ENCODE assay signal across 27 cellular contexts in the genomic region with DNA sequence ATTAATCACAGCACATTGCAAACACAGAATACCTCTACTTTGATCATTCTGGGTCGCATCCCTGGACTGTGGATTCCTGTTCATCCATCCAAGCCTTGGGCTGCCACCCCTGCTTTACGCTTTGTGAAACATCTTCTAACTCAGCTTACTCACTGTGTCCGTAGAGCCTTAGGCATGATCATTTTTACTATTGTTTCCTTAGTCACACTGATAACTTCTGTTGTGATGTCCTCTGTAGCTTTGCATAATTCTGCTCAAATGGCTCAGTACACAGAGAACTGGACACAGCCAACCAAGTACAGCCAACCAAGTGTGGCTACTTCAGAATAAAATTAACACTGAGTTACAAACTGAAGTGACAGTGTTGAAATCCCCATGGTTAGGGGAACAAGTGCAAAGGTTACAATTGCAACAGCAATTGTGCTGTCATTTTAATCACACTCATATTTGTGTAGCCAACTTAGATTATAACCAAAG. TPM values are rescaled to one million over a fixed set of nuclear protein-coding genes. Genes with fewer than 3 reads are reported as not detected.
DNase-seq lines count a peak whose midpoint lies in the region; ATAC-seq, FAIRE-seq and TF ChIP-seq lines count a peak whose summit lies in the region.
"Had no signal": no experiment of that assay in that cellular context is flagged by ENCODE, and none has a peak within 500 bp of the region (broad histone marks: within the 10 kb centered on the region; RNA-seq: fewer than 3 reads in every experiment).

No MANE protein-coding gene starts in this region.

- TF ChIP-seq EP300 in H1 (IDR thresholded peaks at IDR 0.05; ENCODE audit: borderline replicate concordance in 1 of 2, low read depth in 2 of 2, low read length in 2 of 2): no peak

- H3K36me3 ChIP-seq in H1 (ENCODE audit: control insufficient read depth in 2 of 4, insufficient read depth in 4 of 4, low read length in 3 of 4): no peaks in the 10 kb centered on the region
- H3K36me3 ChIP-seq: esophagus muscularis mucosa, heart right ventricle, pancreas had no signal

- TF ChIP-seq CTCF in activated CD8-positive, alpha-beta T cell treated with anti-CD3 and anti-CD28 coated beads for 36 hours (IDR thresholded peaks at IDR 0.05): no peak
- TF ChIP-seq CTCF in H1 (IDR thresholded peaks at IDR 0.05; ENCODE audit: control extremely low read depth in 1 of 3, insufficient read depth in 1 of 3, low read depth in 1 of 3, low read length in 3 of 3): no peak

- no peaks in the 10 kb centered on the region for H3K79me1 ChIP-seq in H1 (ENCODE audit: low read depth, low read length)

- no peak overlapping the region for H3K4ac ChIP-seq in H1 (replicated peaks; ENCODE audit: insufficient read length, low read depth, low read length)

- no peak overlapping the region for H4K8ac ChIP-seq in H1 (ENCODE audit: extremely low read depth, insufficient read depth, low read length)

- H3K9me3 ChIP-seq in H1 (ENCODE audit: insufficient read depth in 2 of 2, low read depth in 1 of 2, low read length in 1 of 2): no peaks in the 10 kb centered on the region
- H3K9me3 ChIP-seq: esophagus muscularis mucosa, heart right ventricle, pancreas, testis had no signal

- H4K20me1 ChIP-seq in H1 (replicated peaks in 1 of 2; ENCODE audit: control insufficient read depth in 1 of 2, insufficient read depth in 2 of 2, low read length in 2 of 2): no peaks in the 10 kb centered on the region

- H3K36me3 Mint-ChIP-seq in activated CD8-positive, alpha-beta T cell treated with anti-CD3 and anti-CD28 coated beads, Interleukin-2, amount 10 ng/mL, durations not matched to agents 7 days and 5 days (ENCODE audit: low read depth): peaks cover 10% of the 10 kb centered on the region
- H3K36me3 Mint-ChIP-seq in activated CD8-positive, alpha-beta T cell treated with anti-CD3 and anti-CD28 coated beads for 36 hours (ENCODE audit: low read depth): no peaks in the 10 kb centered on the region
- peaks cover 4% of the 10 kb centered on the region for H3K36me3 Mint-ChIP-seq in activated T-helper 2 cell treated with anti-CD3 and anti-CD28 coated beads, Interferon-gamma antibody, Interleukin-2, Interleukin-4, amounts not matched to agents 10 μg/mL and 5 μg/mL and 100 μg/mL, durations not matched to agents 14 hours and 24 hours and 36 hours (ENCODE audit: low read depth)
- H3K36me3 Mint-ChIP-seq: T-cell had no signal

- no peak overlapping the region for H2BK20ac ChIP-seq in H1 (ENCODE audit: low read length)

- peaks cover 19% of the 10 kb centered on the region for H3K9me3 Mint-ChIP-seq in activated CD8-positive, alpha-beta T cell treated with anti-CD3 and anti-CD28 coated beads, Interleukin-2, amount 10 ng/mL, durations not matched to agents 7 days and 5 days (ENCODE audit: insufficient read depth)
- H3K9me3 Mint-ChIP-seq in activated CD8-positive, alpha-beta T cell treated with anti-CD3 and anti-CD28 coated beads for 36 hours: peaks cover 1% of the 10 kb centered on the region
- H3K9me3 Mint-ChIP-seq in activated T-helper 2 cell treated with anti-CD3 and anti-CD28 coated beads, Interferon-gamma antibody, Interleukin-2, Interleukin-4, amounts not matched to agents 10 μg/mL and 5 μg/mL and 100 μg/mL, durations not matched to agents 14 hours and 24 hours and 36 hours: peaks cover 19% of the 10 kb centered on the region
- H3K9me3 Mint-ChIP-seq: effector memory CD8-positive, alpha-beta T cell; stimulated activated naive CD8-positive, alpha-beta T cell treated with anti-CD3 and anti-CD28 coated beads, Interleukin-15, Interleukin-2, amounts not matched to agents 100 ng/mL and 50 ng/mL, for 24 hours had no signal

- no peak overlapping the region for H3K9ac ChIP-seq in H1 (replicated peaks in 1 of 4; ENCODE audit: extremely low read depth in 1 of 4, low read depth in 3 of 4, low read length in 3 of 4)

- no peak overlapping the region for H3K4me2 ChIP-seq in H1 (ENCODE audit: insufficient read depth in 1 of 2, low read depth in 2 of 2, low read length in 2 of 2)
- H3K4me2 ChIP-seq: smooth muscle cell had no signal

- no peak for ATAC-seq in activated CD8-positive, alpha-beta T cell treated with anti-CD3 and anti-CD28 coated beads, Interleukin-2, amount 10 ng/mL, durations not matched to agents 7 days and 5 days
- ATAC-seq in activated CD8-positive, alpha-beta T cell treated with anti-CD3 and anti-CD28 coated beads for 36 hours: no peak
- ATAC-seq in left lobe of liver: peak; percentile 92
- ATAC-seq: activated T-cell treated with anti-CD3 and anti-CD28 coated beads, Interleukin-2, amount 50 U/mL, for 72 hours; effector memory CD8-positive, alpha-beta T cell; heart right ventricle; K562; pancreas had no signal

- CTCF ChIA-PET in activated CD8-positive, alpha-beta T cell treated with anti-CD3 and anti-CD28 coated beads, Interleukin-2, amount 10 ng/mL, durations not matched to agents 7 days and 5 days (lab: Charles Lee): no interaction called here
- CTCF ChIA-PET in activated CD8-positive, alpha-beta T cell treated with anti-CD3 and anti-CD28 coated beads for 36 hours (lab: Charles Lee): interaction anchor here (1.3 kb wide), 1 partner anchor 102 kb away, joined by 3 read pairs; no protein-coding TSS in a partner anchor
- CTCF ChIA-PET in H1 (lab: Charles Lee; ENCODE audit: partially characterized antibody): interaction anchor here (1.0 to 3.1 kb wide), 3 partner anchors 26 to 89 kb away, joined by 3 to 15 read pairs (median 7); no protein-coding TSS in a partner anchor

- H3K23ac ChIP-seq in H1 (ENCODE audit: insufficient read length): peak overlapping the region; percentile 43

- no peaks in the 10 kb centered on the region for H3K79me2 ChIP-seq in H1 (ENCODE audit: control insufficient read depth in 1 of 2, insufficient read depth in 2 of 2, low read length in 2 of 2)

- no peak overlapping the region for H3K56ac ChIP-seq in H1 (replicated peaks; ENCODE audit: insufficient read length, low read depth, low read length)

- FAIRE-seq in H1 (lab: Jason Lieb, UNC): no peak
- FAIRE-seq: K562, pancreas had no signal

- H4K5ac ChIP-seq in H1 (ENCODE audit: insufficient read length, low read depth, low read length): no peak overlapping the region

- no peak overlapping the region for H3K27ac ChIP-seq in H1 (ENCODE audit: low read depth, low read length)
- H3K27ac ChIP-seq: esophagus muscularis mucosa, heart right ventricle, pancreas, testis had no signal

- TF ChIP-seq RAD21 in H1 (IDR thresholded peaks at IDR 0.05 in 1 of 2, conservative IDR thresholded peaks at IDR 0.05 in 1 of 2; ENCODE audit: low read depth in 2 of 2, low read length in 2 of 2): no peak

- peak; percentile 16 for DNase-seq in activated CD8-positive, alpha-beta T cell treated with anti-CD3 and anti-CD28 coated beads, Interleukin-2, amount 10 ng/mL, durations not matched to agents 7 days and 5 days
- DNase-seq in activated CD8-positive, alpha-beta T cell treated with anti-CD3 and anti-CD28 coated beads for 36 hours: no peak
- no peak for DNase-seq in H1 (ENCODE audit: low read depth in 1 of 2, low spot score in 2 of 2)
- DNase-seq in left lobe of liver (ENCODE audit: low spot score): peak; percentile 61
- DNase-seq in activated T-helper 2 cell treated with anti-CD3 and anti-CD28 coated beads, Interferon-gamma antibody, Interleukin-2, Interleukin-4, amounts not matched to agents 10 μg/mL and 5 μg/mL and 100 μg/mL, durations not matched to agents 14 hours and 24 hours and 36 hours (ENCODE audit: low spot score): no peak
- no peak for DNase-seq in NCI-H226
- DNase-seq in NCI-H187 (lab: John Stamatoyannopoulos, UW): no peak
- no peak for DNase-seq in stimulated activated CD4-positive, alpha-beta T cell treated with anti-CD3 and anti-CD28 coated beads, Interleukin-4, amount 100 ng/mL, for 1 hour
- DNase-seq: activated CD4-positive, CD25-positive, alpha-beta regulatory T cell; activated naive CD4-positive, alpha-beta T cell treated with anti-CD3 and anti-CD28 coated beads for 36 hours; activated T-cell treated with anti-CD3 and anti-CD28 coated beads, Interleukin-2, amount 50 U/mL, for 72 hours; Calu3; DMS79; effector memory CD8-positive, alpha-beta T cell; GF-D8; heart right ventricle; NCI-H2029 treated with DMSO at 0.1 percent for 48 hours; NCI-H774; pancreas; stimulated activated CD4-positive, alpha-beta T cell treated with anti-CD3 and anti-CD28 coated beads, Interleukin-1b, Interleukin-23, amount 100 ng/mL, for 48 hours; testis had no signal

- no peak overlapping the region for H2AFZ ChIP-seq in H1 (ENCODE audit: low read length)

- no peak overlapping the region for H3K27ac Mint-ChIP-seq in activated CD8-positive, alpha-beta T cell treated with anti-CD3 and anti-CD28 coated beads, Interleukin-2, amount 10 ng/mL, durations not matched to agents 7 days and 5 days
- no peak overlapping the region for H3K27ac Mint-ChIP-seq in activated CD8-positive, alpha-beta T cell treated with anti-CD3 and anti-CD28 coated beads for 36 hours
- H3K27ac Mint-ChIP-seq in activated T-helper 2 cell treated with anti-CD3 and anti-CD28 coated beads, Interferon-gamma antibody, Interleukin-2, Interleukin-4, amounts not matched to agents 10 μg/mL and 5 μg/mL and 100 μg/mL, durations not matched to agents 14 hours and 24 hours and 36 hours: no peak overlapping the region
- H3K27ac Mint-ChIP-seq: activated naive CD4-positive, alpha-beta T cell treated with anti-CD3 and anti-CD28 coated beads for 36 hours; activated T-cell treated with anti-CD3 and anti-CD28 coated beads, Interleukin-2, amount 50 U/mL, for 72 hours; effector memory CD8-positive, alpha-beta T cell; stimulated activated naive CD8-positive, alpha-beta T cell treated with anti-CD3 and anti-CD28 coated beads, Interleukin-15, Interleukin-2, amounts not matched to agents 100 ng/mL and 50 ng/mL, for 24 hours; T-cell had no signal

- no peak for TF ChIP-seq POLR2A in H1 (IDR thresholded peaks at IDR 0.05; ENCODE audit: control extremely low read depth in 1 of 2, low read depth in 2 of 2, low read length in 2 of 2)

- peaks cover 0 to 3% (median 0%) of the 10 kb centered on the region in 4 experiments; a peak in 1 of 7 replicates for H3K27me3 ChIP-seq in H1 (replicated peaks in 1 of 4; ENCODE audit: control insufficient read depth in 3 of 4, extremely low read depth in 1 of 4, insufficient read depth in 3 of 4, low read length in 3 of 4)
- H3K27me3 ChIP-seq: pancreas, testis had no signal

- H3K4me3 Mint-ChIP-seq in activated CD8-positive, alpha-beta T cell treated with anti-CD3 and anti-CD28 coated beads, Interleukin-2, amount 10 ng/mL, durations not matched to agents 7 days and 5 days: no peak overlapping the region
- no peak overlapping the region for H3K4me3 Mint-ChIP-seq in activated CD8-positive, alpha-beta T cell treated with anti-CD3 and anti-CD28 coated beads for 36 hours
- no peak overlapping the region for H3K4me3 Mint-ChIP-seq in activated T-helper 2 cell treated with anti-CD3 and anti-CD28 coated beads, Interferon-gamma antibody, Interleukin-2, Interleukin-4, amounts not matched to agents 10 μg/mL and 5 μg/mL and 100 μg/mL, durations not matched to agents 14 hours and 24 hours and 36 hours (ENCODE audit: low read depth)
- H3K4me3 Mint-ChIP-seq: activated naive CD4-positive, alpha-beta T cell treated with anti-CD3 and anti-CD28 coated beads for 36 hours; activated T-cell treated with anti-CD3 and anti-CD28 coated beads, Interleukin-2, amount 50 U/mL, for 72 hours; central memory CD8-positive, alpha-beta T cell; effector memory CD8-positive, alpha-beta T cell; stimulated activated naive CD8-positive, alpha-beta T cell treated with anti-CD3 and anti-CD28 coated beads, Interleukin-15, Interleukin-2, amounts not matched to agents 100 ng/mL and 50 ng/mL, for 24 hours; T-cell had no signal

- no peaks in the 10 kb centered on the region for H3K4me1 ChIP-seq in H1 (replicated peaks in 1 of 4; ENCODE audit: control insufficient read depth in 3 of 4, insufficient read depth in 4 of 4, low read length in 3 of 4)
- H3K4me1 ChIP-seq: pancreas, testis had no signal

- peaks cover 22% of the 10 kb centered on the region for H3K27me3 Mint-ChIP-seq in activated CD8-positive, alpha-beta T cell treated with anti-CD3 and anti-CD28 coated beads, Interleukin-2, amount 10 ng/mL, durations not matched to agents 7 days and 5 days (ENCODE audit: low read depth)
- H3K27me3 Mint-ChIP-seq in activated CD8-positive, alpha-beta T cell treated with anti-CD3 and anti-CD28 coated beads for 36 hours: no peaks in the 10 kb centered on the region
- peaks cover 14% of the 10 kb centered on the region for H3K27me3 Mint-ChIP-seq in activated T-helper 2 cell treated with anti-CD3 and anti-CD28 coated beads, Interferon-gamma antibody, Interleukin-2, Interleukin-4, amounts not matched to agents 10 μg/mL and 5 μg/mL and 100 μg/mL, durations not matched to agents 14 hours and 24 hours and 36 hours (ENCODE audit: low read depth)
- H3K27me3 Mint-ChIP-seq: stimulated activated naive CD8-positive, alpha-beta T cell treated with anti-CD3 and anti-CD28 coated beads, Interleukin-15, Interleukin-2, amounts not matched to agents 100 ng/mL and 50 ng/mL, for 24 hours had no signal

- H3K18ac ChIP-seq in H1 (ENCODE audit: extremely low read depth, low read length): no peak overlapping the region

- no peak overlapping the region for H2BK120ac ChIP-seq in H1 (replicated peaks; ENCODE audit: low read depth, low read length)

- WGBS in H1 (ENCODE audit: extremely low coverage in 1 of 2, insufficient coverage in 1 of 2, insufficient read length in 1 of 2, insufficient replicate concordance in 2 of 2, low coverage in 1 of 2, low lambda C conversion rate in 2 of 2, missing lambda C conversion rate in 1 of 2), 2 experiments: 93% methylated on average over 3 of the region's 3 CpGs; no CpG with 5 or more reads in 1 of the 2 experiments

- peaks cover 19% of the 10 kb centered on the region for H3K4me1 Mint-ChIP-seq in activated CD8-positive, alpha-beta T cell treated with anti-CD3 and anti-CD28 coated beads, Interleukin-2, amount 10 ng/mL, durations not matched to agents 7 days and 5 days (ENCODE audit: low read depth)
- H3K4me1 Mint-ChIP-seq in activated CD8-positive, alpha-beta T cell treated with anti-CD3 and anti-CD28 coated beads for 36 hours (ENCODE audit: low read depth): peaks cover 7% of the 10 kb centered on the region
- H3K4me1 Mint-ChIP-seq in activated T-helper 2 cell treated with anti-CD3 and anti-CD28 coated beads, Interferon-gamma antibody, Interleukin-2, Interleukin-4, amounts not matched to agents 10 μg/mL and 5 μg/mL and 100 μg/mL, durations not matched to agents 14 hours and 24 hours and 36 hours (ENCODE audit: low read depth): peaks cover 17% of the 10 kb centered on the region

- POLR2A ChIA-PET in activated CD8-positive, alpha-beta T cell treated with anti-CD3 and anti-CD28 coated beads, Interleukin-2, amount 10 ng/mL, durations not matched to agents 7 days and 5 days (lab: Charles Lee): no interaction called here
- POLR2A ChIA-PET in activated CD8-positive, alpha-beta T cell treated with anti-CD3 and anti-CD28 coated beads for 36 hours (lab: Charles Lee): interaction anchor here (1.2 kb wide), 1 partner anchor 11 kb away, joined by 3 read pairs; no protein-coding TSS in a partner anchor
- POLR2A ChIA-PET in H1 (lab: Charles Lee; ENCODE audit: partially characterized antibody): interaction anchor here (1.6 to 1.7 kb wide), 2 partner anchors 8 to 10 kb away, joined by 5 to 6 read pairs; a partner anchor contains a TSS

- no peak overlapping the region for H2BK5ac ChIP-seq in H1 (ENCODE audit: low read depth, low read length)

- no peak overlapping the region for H2BK15ac ChIP-seq in H1 (ENCODE audit: low read length)

- intact Hi-C loops in activated CD8-positive, alpha-beta T cell treated with anti-CD3 and anti-CD28 coated beads for 36 hours (cut with micrococcal nuclease): no loop called here
- intact Hi-C loops in activated T-helper 2 cell treated with anti-CD3 and anti-CD28 coated beads, Interferon-gamma antibody, Interleukin-2, Interleukin-4, amounts not matched to agents 10 μg/mL and 5 μg/mL and 100 μg/mL, durations not matched to agents 14 hours and 24 hours and 36 hours (cut with micrococcal nuclease): no loop called here

- H4K91ac ChIP-seq in H1 (replicated peaks; ENCODE audit: insufficient read length, low read length): no peak overlapping the region

- no peak overlapping the region for H2AK5ac ChIP-seq in H1 (ENCODE audit: low read depth, low read length)

- no peaks in the 10 kb centered on the region for H3K23me2 ChIP-seq in H1 (ENCODE audit: low read depth, low read length)

- H3K14ac ChIP-seq in H1 (ENCODE audit: insufficient read length): no peak overlapping the region

- no peak overlapping the region for H3K4me3 ChIP-seq in H1 (ENCODE audit: extremely low read depth in 1 of 4, insufficient read depth in 2 of 4, low read depth in 3 of 4, low read length in 4 of 4)
- H3K4me3 ChIP-seq: esophagus muscularis mucosa, heart right ventricle, K562, pancreas, smooth muscle cell, testis had no signal

- no peak overlapping the region for H2BK12ac ChIP-seq in H1 (ENCODE audit: low read depth, low read length)

RNA-seq across cellular contexts. Expression of a gene that starts 8.6 kb away (rescaled TPM):
- total RNA-seq in activated CD8-positive, alpha-beta T cell treated with anti-CD3 and anti-CD28 coated beads, Interleukin-2, amount 10 ng/mL, durations not matched to agents 7 days and 5 days: 100 to 1,000 TPM; 288 to 291 TPM
- 100 to 1,000 TPM; 259 to 282 TPM for total RNA-seq in activated CD8-positive, alpha-beta T cell treated with anti-CD3 and anti-CD28 coated beads for 36 hours
- 243 and 250 TPM in 2 replicates for total RNA-seq in H1 (2021; fragmentation: NEBNext Ultra II Directional; extraction: Animal tissue kit (Norgen Biotek cat#: 25700))
- polyA plus RNA-seq in H1 (2011; rRNA removed): 583 and 685 TPM in 2 replicates
- polyA plus RNA-seq in H1 (2011; cell fraction: cytosol; rRNA removed): 454 TPM
- polyA plus RNA-seq in H1 (2011; cell fraction: nucleus; rRNA removed): 218 TPM
- 324 to 404 TPM (median 351 TPM) in 4 replicates for polyA plus RNA-seq in H1 (2012, experiment 1 of 2)
- 485 TPM for polyA plus RNA-seq in H1 (2012, experiment 2 of 2)
- 192 TPM for polyA plus RNA-seq in H1 (2013, experiment 1 of 2)
- 207 TPM for polyA plus RNA-seq in H1 (2013, experiment 2 of 2)
- polyA minus RNA-seq in H1 (2011; rRNA and poly(A)+ RNA removed): 384 and 553 TPM in 2 replicates
- 108 TPM for polyA minus RNA-seq in H1 (2011; cell fraction: cytosol; rRNA and poly(A)+ RNA removed)
- polyA minus RNA-seq in H1 (2011; cell fraction: nucleus; rRNA and poly(A)+ RNA removed): 113 TPM
- total RNA-seq in left lobe of liver: 61.5 TPM
- 320 and 330 TPM in 2 replicates for total RNA-seq in activated T-helper 2 cell treated with anti-CD3 and anti-CD28 coated beads, Interferon-gamma antibody, Interleukin-2, Interleukin-4, amounts not matched to agents 10 μg/mL and 5 μg/mL and 100 μg/mL, durations not matched to agents 14 hours and 24 hours and 36 hours

Comparison
In these comparisons a context has a peak if more than half of its experiments do, and no peak if none do; other contexts are left out.
1. DNase-seq: peak in activated CD8-positive, alpha-beta T cell treated with anti-CD3 and anti-CD28 coated beads, Interleukin-2, amount 10 ng/mL, durations not matched to agents 7 days and 5 days (single experiment) and left lobe of liver (single experiment); none in activated CD8-positive, alpha-beta T cell treated with anti-CD3 and anti-CD28 coated beads for 36 hours (single experiment), H1 (0 of 2), activated T-helper 2 cell treated with anti-CD3 and anti-CD28 coated beads, Interferon-gamma antibody, Interleukin-2, Interleukin-4, amounts not matched to agents 10 μg/mL and 5 μg/mL and 100 μg/mL, durations not matched to agents 14 hours and 24 hours and 36 hours (single experiment), NCI-H226 (single experiment), NCI-H187 (0 of 2) and stimulated activated CD4-positive, alpha-beta T cell treated with anti-CD3 and anti-CD28 coated beads, Interleukin-4, amount 100 ng/mL, for 1 hour (single experiment).